ENCODE assay signal across 11 cellular contexts in the genomic region with DNA sequence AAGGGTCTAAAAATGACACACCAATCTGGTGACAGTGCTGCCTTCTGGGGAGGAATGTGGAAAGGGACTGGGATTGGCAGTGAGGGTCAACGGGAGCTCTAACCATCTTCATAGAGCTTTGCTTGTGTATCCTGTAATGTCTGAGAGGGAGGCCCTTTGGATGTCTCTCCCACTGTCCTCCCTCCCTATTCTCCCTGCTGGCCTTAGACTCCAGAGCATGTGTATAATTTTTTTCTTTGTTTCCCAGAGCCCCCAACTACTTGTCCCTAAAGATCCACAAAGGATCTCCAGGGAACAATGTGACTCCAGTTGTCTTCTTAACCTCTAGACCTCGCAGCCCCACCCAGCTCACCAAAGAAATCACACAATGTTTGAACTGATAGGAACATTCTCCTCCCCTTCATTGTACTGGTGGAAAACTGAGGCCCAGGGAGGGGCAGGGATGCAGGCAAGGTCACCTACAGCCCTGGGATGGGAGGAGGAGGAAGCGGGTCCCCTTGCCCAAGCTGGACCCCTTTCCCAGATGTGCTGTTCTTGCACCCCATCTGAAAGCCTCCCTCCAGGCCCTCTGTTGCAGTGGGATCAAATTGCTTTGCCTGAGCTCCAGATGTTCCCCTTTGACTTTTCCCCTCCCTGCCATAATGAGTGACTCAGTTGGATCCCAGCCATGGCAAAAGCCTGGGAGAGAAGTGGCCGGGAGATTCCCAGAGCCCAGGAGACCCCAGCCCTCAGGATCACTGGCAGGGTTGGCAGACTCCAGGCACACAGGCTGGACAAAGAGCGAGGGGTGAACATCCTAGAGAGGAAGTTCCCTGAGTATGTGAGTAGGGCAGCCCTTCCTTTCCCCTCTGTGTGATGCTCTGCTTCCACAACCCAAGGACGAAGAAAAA. TPM values are rescaled to one million over a fixed set of nuclear protein-coding genes. Genes with fewer than 3 reads are reported as not detected.
DNase-seq lines count a peak whose midpoint lies in the region; ATAC-seq and TF ChIP-seq lines count a peak whose summit lies in the region.
"Had no signal": no experiment of that assay in that cellular context is flagged by ENCODE, and none has a peak within 500 bp of the region (broad histone marks: within the 10 kb centered on the region; RNA-seq: fewer than 3 reads in every experiment).

No MANE protein-coding gene starts in this region.

- H3K27ac Mint-ChIP-seq in WTC11: no peak overlapping the region
- H3K27ac Mint-ChIP-seq: natural killer cell treated with Interleukin-12 subunit alpha and Interleukin-12 subunit beta and Interleukin-15 and Interleukin-18, amount 100 ng/mL, for 72 hours had no signal

- WGBS in spleen, 5 donors: 53 to 75% (median 56%) methylated on average over 4 to 6 of the region's 6 CpGs

- H3K9me3 ChIP-seq in spleen: no peaks in the 10 kb centered on the region

- H3K4me3 ChIP-seq in astrocyte of the spinal cord (ENCODE audit: low read depth, low read length): no peak overlapping the region
- H3K4me3 ChIP-seq in spleen: no peak overlapping the region

- H3K9me3 Mint-ChIP-seq in WTC11: no peaks in the 10 kb centered on the region
- H3K9me3 Mint-ChIP-seq: natural killer cell treated with Interleukin-12 subunit alpha and Interleukin-12 subunit beta and Interleukin-15 and Interleukin-18, amount 100 ng/mL, for 72 hours had no signal

- peaks cover 6% of the 10 kb centered on the region; the same call in 1 of the 2 replicates for H3K4me1 Mint-ChIP-seq in WTC11

- intact Hi-C loops in left ventricle myocardium superior (cut with micrococcal nuclease) (loop anchor here (5.0 kb wide), 1 partner anchor 77 kb away; no protein-coding TSS in a partner anchor), spleen (cut with DNase I; ENCODE audit: low total_unique reads) (no loop called here)

- no peak for TF ChIP-seq CTCF in astrocyte of the spinal cord (IDR thresholded peaks at IDR 0.05; ENCODE audit: low read depth, low read length)
- TF ChIP-seq CTCF in spleen (IDR thresholded peaks at IDR 0.05 in 8 of 11, conservative IDR thresholded peaks at IDR 0.05 in 3 of 11): no peak
- TF ChIP-seq CTCF in WTC11 (IDR thresholded peaks at IDR 0.05): no peak

- peak overlapping the region in 7 of 8 donors; percentile 58 to 76 (median 69) for H3K27ac ChIP-seq in spleen

- TF ChIP-seq POLR2A in spleen (IDR thresholded peaks at IDR 0.05): no peak

- H3K4me1 ChIP-seq in spleen: peaks cover 27 to 77% (median 51%) of the 10 kb centered on the region in 6 donors

- POLR2A ChIA-PET in WTC11 (lab: Charles Lee): no interaction called here

- H3K36me3 Mint-ChIP-seq in WTC11: peaks cover 57% of the 10 kb centered on the region
- H3K36me3 Mint-ChIP-seq: natural killer cell treated with Interleukin-12 subunit alpha and Interleukin-12 subunit beta and Interleukin-15 and Interleukin-18, amount 100 ng/mL, for 72 hours had no signal

- ATAC-seq in left ventricle myocardium superior (peak; percentile 45), HG03095 (IDR thresholded peaks at IDR 0.05; ENCODE audit: unreplicated experiment) (no peak), GM19463 (IDR thresholded peaks at IDR 0.05; ENCODE audit: unreplicated experiment) (no peak), WTC11 (no peak)

- H3K36me3 ChIP-seq in spleen: peaks cover 0 to 78% (median 22%) of the 10 kb centered on the region in 6 donors

- CTCF ChIA-PET in WTC11 (lab: Charles Lee): interaction anchor here (0.7 to 4.1 kb wide), 2 partner anchors 41 to 76 kb away, joined by 3 to 20 read pairs; no protein-coding TSS in a partner anchor

- no peaks in the 10 kb centered on the region for H3K27me3 ChIP-seq in spleen (replicated peaks in 1 of 7)

- H3K4me3 Mint-ChIP-seq in WTC11: no peak overlapping the region
- H3K4me3 Mint-ChIP-seq: natural killer cell treated with Interleukin-12 subunit alpha and Interleukin-12 subunit beta and Interleukin-15 and Interleukin-18, amount 100 ng/mL, for 72 hours had no signal

- H3K27me3 Mint-ChIP-seq in WTC11 (ENCODE audit: low read depth): no peaks in the 10 kb centered on the region

- in situ Hi-C loops in astrocyte of the spinal cord (cut with HindIII; ENCODE audit: low sequenced_read_pairs): no loop called here

- DNase-seq in EL (peak; percentile 84), astrocyte of the spinal cord (ENCODE audit: low read depth, low spot score) (peak; percentile 76), left ventricle myocardium superior (peak; percentile 51), spleen (no peak), SHP77 treated with DMSO at 0.1 percent for 48 hours (lab: John Stamatoyannopoulos, UW) (no peak), WTC11 (ENCODE audit: low spot score) (no peak)
- DNase-seq: H7, NCI-H187 treated with DMSO at 0.1 percent for 48 hours had no signal

TF ChIP-seq in WTC11, 78 proteins besides CTCF, POLR2A, EP300 and RAD21:
- TF ChIP-seq ZNF263 (CRISPR knock-in tag; IDR thresholded peaks at IDR 0.05; ENCODE audit: low read depth): no peak
- no peak for TF ChIP-seq ZNF317 (CRISPR knock-in tag; IDR thresholded peaks at IDR 0.05; ENCODE audit: borderline replicate concordance, low read depth)
- no peak for TF ChIP-seq HMGA2 (CRISPR knock-in tag; IDR thresholded peaks at IDR 0.05)
- no peak for TF ChIP-seq ATF1 (CRISPR knock-in tag; IDR thresholded peaks at IDR 0.05)
- TF ChIP-seq NFATC4 (CRISPR knock-in tag; IDR thresholded peaks at IDR 0.05): no peak
- TF ChIP-seq, protein P1, sequence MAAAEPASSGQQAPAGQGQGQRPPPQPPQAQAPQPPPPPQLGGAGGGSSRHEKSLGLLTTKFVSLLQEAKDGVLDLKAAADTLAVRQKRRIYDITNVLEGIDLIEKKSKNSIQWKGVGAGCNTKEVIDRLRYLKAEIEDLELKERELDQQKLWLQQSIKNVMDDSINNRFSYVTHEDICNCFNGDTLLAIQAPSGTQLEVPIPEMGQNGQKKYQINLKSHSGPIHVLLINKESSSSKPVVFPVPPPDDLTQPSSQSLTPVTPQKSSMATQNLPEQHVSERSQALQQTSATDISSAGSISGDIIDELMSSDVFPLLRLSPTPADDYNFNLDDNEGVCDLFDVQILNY (CRISPR knock-in tag; IDR thresholded peaks at IDR 0.05): no peak
- TF ChIP-seq GTF2I (CRISPR knock-in tag; conservative IDR thresholded peaks at IDR 0.05): no peak
- TF ChIP-seq GABPB1 (CRISPR knock-in tag; IDR thresholded peaks at IDR 0.05): no peak
- no peak for TF ChIP-seq SOX15 (CRISPR knock-in tag; IDR thresholded peaks at IDR 0.05)
- TF ChIP-seq ZNF219 (CRISPR knock-in tag; IDR thresholded peaks at IDR 0.05; ENCODE audit: borderline replicate concordance): no peak
- TF ChIP-seq, protein P2, sequence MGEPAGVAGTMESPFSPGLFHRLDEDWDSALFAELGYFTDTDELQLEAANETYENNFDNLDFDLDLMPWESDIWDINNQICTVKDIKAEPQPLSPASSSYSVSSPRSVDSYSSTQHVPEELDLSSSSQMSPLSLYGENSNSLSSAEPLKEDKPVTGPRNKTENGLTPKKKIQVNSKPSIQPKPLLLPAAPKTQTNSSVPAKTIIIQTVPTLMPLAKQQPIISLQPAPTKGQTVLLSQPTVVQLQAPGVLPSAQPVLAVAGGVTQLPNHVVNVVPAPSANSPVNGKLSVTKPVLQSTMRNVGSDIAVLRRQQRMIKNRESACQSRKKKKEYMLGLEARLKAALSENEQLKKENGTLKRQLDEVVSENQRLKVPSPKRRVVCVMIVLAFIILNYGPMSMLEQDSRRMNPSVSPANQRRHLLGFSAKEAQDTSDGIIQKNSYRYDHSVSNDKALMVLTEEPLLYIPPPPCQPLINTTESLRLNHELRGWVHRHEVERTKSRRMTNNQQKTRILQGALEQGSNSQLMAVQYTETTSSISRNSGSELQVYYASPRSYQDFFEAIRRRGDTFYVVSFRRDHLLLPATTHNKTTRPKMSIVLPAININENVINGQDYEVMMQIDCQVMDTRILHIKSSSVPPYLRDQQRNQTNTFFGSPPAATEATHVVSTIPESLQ (CRISPR knock-in tag; IDR thresholded peaks at IDR 0.05): no peak
- TF ChIP-seq, protein P3, sequence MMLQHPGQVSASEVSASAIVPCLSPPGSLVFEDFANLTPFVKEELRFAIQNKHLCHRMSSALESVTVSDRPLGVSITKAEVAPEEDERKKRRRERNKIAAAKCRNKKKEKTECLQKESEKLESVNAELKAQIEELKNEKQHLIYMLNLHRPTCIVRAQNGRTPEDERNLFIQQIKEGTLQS (CRISPR knock-in tag; conservative IDR thresholded peaks at IDR 0.05): no peak
- TF ChIP-seq TEAD1 (CRISPR knock-in tag; IDR thresholded peaks at IDR 0.05): no peak
- TF ChIP-seq FOXK1 (CRISPR knock-in tag; IDR thresholded peaks at IDR 0.05): no peak
- TF ChIP-seq ELF4 (CRISPR knock-in tag; IDR thresholded peaks at IDR 0.05; ENCODE audit: low read depth): no peak

RNA-seq across cellular contexts. Expression of a gene that starts 21.8 kb away (rescaled TPM):
- total RNA-seq in left ventricle myocardium superior: 439 TPM
- total RNA-seq in spleen: 100 to 1,000 TPM; 320 to 963 (median 552) TPM
- polyA plus RNA-seq in spleen: 100 to 1,000 TPM in 2 of 3 donors, 10 to 100 TPM in 1; 76.5 to 195 (median 135) TPM
- total RNA-seq in WTC11 (2021): 357 to 418 TPM (median 358 TPM) in 3 replicates
- total RNA-seq: natural killer cell treated with Interleukin-12 subunit alpha and Interleukin-12 subunit beta and Interleukin-15 and Interleukin-18, amount 100 ng/mL, for 72 hours had no signal

Comparison
In these comparisons a context has a peak if more than half of its experiments do, and no peak if none do; other contexts are left out.
1. DNase-seq: peak in EL (single experiment), astrocyte of the spinal cord (single experiment) and left ventricle myocardium superior (single experiment); none in spleen (single experiment), SHP77 treated with DMSO at 0.1 percent for 48 hours (single experiment) and WTC11 (single experiment).